In the genomic region with DNA sequence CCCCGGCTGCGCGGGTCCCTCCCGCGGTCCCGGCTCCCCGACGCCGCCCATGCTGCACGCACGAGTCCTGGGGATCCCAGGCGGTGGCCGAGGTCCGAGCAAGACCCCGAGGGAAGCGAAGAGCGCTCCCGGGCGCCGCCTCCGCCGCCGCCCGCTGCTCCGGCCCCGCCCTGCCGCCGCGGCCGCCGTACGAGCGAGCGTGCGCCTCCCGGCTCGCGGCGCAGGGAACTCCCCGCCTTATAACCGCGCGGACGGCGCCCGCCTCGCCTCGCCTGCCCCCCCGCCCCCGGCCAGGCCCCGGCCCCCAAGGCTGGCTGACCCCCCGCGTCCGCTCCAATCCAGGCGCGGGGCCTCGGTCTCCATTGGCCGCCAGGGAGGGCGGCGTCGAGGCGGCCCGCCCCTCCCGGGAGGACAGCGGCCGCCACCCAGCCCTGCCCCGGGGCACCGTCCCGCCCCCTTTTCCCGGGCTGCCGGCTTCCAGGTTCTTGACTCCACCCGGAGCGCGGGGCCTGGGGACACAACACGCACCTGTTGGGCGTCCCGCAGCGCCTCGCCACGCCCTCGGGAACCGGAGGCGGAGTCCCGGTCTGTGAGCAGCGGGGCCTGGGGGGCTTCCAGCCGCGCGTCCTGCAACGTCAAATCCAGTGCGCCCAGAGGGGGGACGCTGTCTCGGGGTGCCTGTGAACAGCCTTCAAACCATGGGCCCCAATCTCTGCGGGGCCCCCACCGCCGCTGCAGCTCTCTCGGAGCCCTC, we compare ENCODE assay signal across 8 cellular contexts. TPM values are rescaled to one million over a fixed set of nuclear protein-coding genes. Genes with fewer than 3 reads are reported as not detected.
DNase-seq lines count a peak whose midpoint lies in the region; ATAC-seq and TF ChIP-seq lines count a peak whose summit lies in the region.

A gene with protein sequence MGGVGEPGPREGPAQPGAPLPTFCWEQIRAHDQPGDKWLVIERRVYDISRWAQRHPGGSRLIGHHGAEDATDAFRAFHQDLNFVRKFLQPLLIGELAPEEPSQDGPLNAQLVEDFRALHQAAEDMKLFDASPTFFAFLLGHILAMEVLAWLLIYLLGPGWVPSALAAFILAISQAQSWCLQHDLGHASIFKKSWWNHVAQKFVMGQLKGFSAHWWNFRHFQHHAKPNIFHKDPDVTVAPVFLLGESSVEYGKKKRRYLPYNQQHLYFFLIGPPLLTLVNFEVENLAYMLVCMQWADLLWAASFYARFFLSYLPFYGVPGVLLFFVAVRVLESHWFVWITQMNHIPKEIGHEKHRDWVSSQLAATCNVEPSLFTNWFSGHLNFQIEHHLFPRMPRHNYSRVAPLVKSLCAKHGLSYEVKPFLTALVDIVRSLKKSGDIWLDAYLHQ (minus strand): TSS at position 215 of the 754 bp plus-strand sequence. CDS start 164 bp downstream, at position 51.

- H3K4me3 ChIP-seq in CD8-positive, alpha-beta memory T cell (ENCODE audit: low read length) = peak within 1 kb of the TSS; percentile 72
- H3K4me3 ChIP-seq in fibroblast of villous mesenchyme (ENCODE audit: low read depth, low read length) = peak within 1 kb of the TSS; percentile 63
- peak within 1 kb of the TSS; percentile 92 for H3K4me3 ChIP-seq in suprapubic skin

- H3K9me3 Mint-ChIP-seq in CD8-positive, alpha-beta memory T cell = no peaks in the 10 kb centered on the region
- no peaks in the 10 kb centered on the region for H3K9me3 Mint-ChIP-seq in natural killer cell treated with Interleukin-12 subunit alpha and Interleukin-12 subunit beta and Interleukin-15 and Interleukin-18, amount 100 ng/mL, for 72 hours

- H3K27ac ChIP-seq in CD8-positive, alpha-beta memory T cell (ENCODE audit: low read depth, low read length) = peak within 1 kb of the TSS; percentile 61
- H3K27ac ChIP-seq in suprapubic skin = peak within 1 kb of the TSS; percentile 87

- POLR2A ChIA-PET in CD8-positive, alpha-beta memory T cell (lab: Charles Lee) = interaction anchor here (1.5 kb wide), 1 partner anchor 77 kb away, joined by 3 read pairs; no protein-coding TSS in a partner anchor

- WGBS in suprapubic skin = 0% methylated on average over 26 of the region's 96 CpGs

- no peaks in the 10 kb centered on the region for H3K27me3 Mint-ChIP-seq in CD8-positive, alpha-beta memory T cell
- no peaks in the 10 kb centered on the region for H3K27me3 Mint-ChIP-seq in natural killer cell treated with Interleukin-12 subunit alpha and Interleukin-12 subunit beta and Interleukin-15 and Interleukin-18, amount 100 ng/mL, for 72 hours

- peak; percentile 49 for ATAC-seq in GM21367 (IDR thresholded peaks at IDR 0.05; ENCODE audit: unreplicated experiment)
- ATAC-seq in natural killer cell treated with Interleukin-12 subunit alpha and Interleukin-12 subunit beta and Interleukin-15 and Interleukin-18, amount 100 ng/mL, for 72 hours = peak; percentile 91 to 96

- H3K4me1 ChIP-seq in CD8-positive, alpha-beta memory T cell (ENCODE audit: insufficient read depth, low read length) = peaks cover 12% of the 10 kb centered on the region
- H3K4me1 ChIP-seq in suprapubic skin = peaks cover 19% of the 10 kb centered on the region

- no peak for TF ChIP-seq CTCF in fibroblast of villous mesenchyme (IDR thresholded peaks at IDR 0.05; ENCODE audit: insufficient read depth, low read depth, low read length)
- TF ChIP-seq CTCF in suprapubic skin (IDR thresholded peaks at IDR 0.05) = no peak

- no peaks in the 10 kb centered on the region for H3K36me3 Mint-ChIP-seq in CD8-positive, alpha-beta memory T cell
- no peaks in the 10 kb centered on the region for H3K36me3 Mint-ChIP-seq in natural killer cell treated with Interleukin-12 subunit alpha and Interleukin-12 subunit beta and Interleukin-15 and Interleukin-18, amount 100 ng/mL, for 72 hours

- H3K27me3 ChIP-seq in CD8-positive, alpha-beta memory T cell (ENCODE audit: insufficient read depth, low read length, poor library complexity, severe bottlenecking) = no peaks in the 10 kb centered on the region
- no peaks in the 10 kb centered on the region for H3K27me3 ChIP-seq in suprapubic skin

- CTCF ChIA-PET in CD8-positive, alpha-beta memory T cell (lab: Charles Lee) = interaction anchor here (1.2 to 3.1 kb wide), 5 partner anchors 7 to 217 kb away, joined by 3 to 18 read pairs (median 5); no protein-coding TSS in a partner anchor

- no peaks in the 10 kb centered on the region for H3K9me3 ChIP-seq in CD8-positive, alpha-beta memory T cell (ENCODE audit: low read length)
- no peaks in the 10 kb centered on the region for H3K9me3 ChIP-seq in suprapubic skin

- TF ChIP-seq EP300 in suprapubic skin (IDR thresholded peaks at IDR 0.05) = no peak

- TF ChIP-seq POLR2A in Raji (IDR thresholded peaks at IDR 0.05; ENCODE audit: insufficient read depth, low read depth, low read length) (peak; percentile 52), suprapubic skin (IDR thresholded peaks at IDR 0.05) (peak in 1 of 2 donors; percentile 56)

- H3K36me3 ChIP-seq in CD8-positive, alpha-beta memory T cell (ENCODE audit: insufficient read depth, low read length) = no peaks in the 10 kb centered on the region
- H3K36me3 ChIP-seq in suprapubic skin = peaks cover 8% of the 10 kb centered on the region

- peak; percentile 67 to 78 (median 70) for DNase-seq in CD8-positive, alpha-beta memory T cell
- DNase-seq in HuH-7.5 (ENCODE audit: low spot score) (peak; percentile 98), fibroblast of villous mesenchyme (ENCODE audit: low read depth) (peak; percentile 82), suprapubic skin (ENCODE audit: low spot score in 2 of 2) (peak; percentile 90 to 93)
- peak; percentile 42 for DNase-seq in activated gamma-delta T cell treated with anti-CD3 and anti-CD28 coated beads, Interleukin-2, amount 50 U/mL, for 16 hours (ENCODE audit: low read depth)
- peak; percentile 88 for DNase-seq in natural killer cell treated with Interleukin-12 subunit alpha and Interleukin-12 subunit beta and Interleukin-15 and Interleukin-18, amount 100 ng/mL, for 72 hours (ENCODE audit: low spot score)

- peak within 1 kb of the TSS; percentile 50 to 90 (median 80) for H3K27ac Mint-ChIP-seq in CD8-positive, alpha-beta memory T cell
- H3K27ac Mint-ChIP-seq in natural killer cell treated with Interleukin-12 subunit alpha and Interleukin-12 subunit beta and Interleukin-15 and Interleukin-18, amount 100 ng/mL, for 72 hours = peak within 1 kb of the TSS in 1 of 2 donors; percentile 53

- peak within 1 kb of the TSS; percentile 78 to 91 (median 84) for H3K4me3 Mint-ChIP-seq in CD8-positive, alpha-beta memory T cell
- H3K4me3 Mint-ChIP-seq in natural killer cell treated with Interleukin-12 subunit alpha and Interleukin-12 subunit beta and Interleukin-15 and Interleukin-18, amount 100 ng/mL, for 72 hours = peak within 1 kb of the TSS; percentile 65

- peaks cover 4 to 11% (median 4%) of the 10 kb centered on the region in 3 donors for H3K4me1 Mint-ChIP-seq in CD8-positive, alpha-beta memory T cell
- peaks cover 0 to 5% of the 10 kb centered on the region in 2 donors for H3K4me1 Mint-ChIP-seq in natural killer cell treated with Interleukin-12 subunit alpha and Interleukin-12 subunit beta and Interleukin-15 and Interleukin-18, amount 100 ng/mL, for 72 hours (ENCODE audit: low read depth in 2 of 2)

RNA-seq across cellular contexts. Expression of the gene that starts here (rescaled TPM):
- total RNA-seq in CD8-positive, alpha-beta memory T cell = 1 to 10 TPM; 5.8 to 7.7 TPM
- 2.6 TPM for polyA plus RNA-seq in CD8-positive, alpha-beta memory T cell
- total RNA-seq in fibroblast of villous mesenchyme = 94.7 and 126 TPM in 2 replicates
- total RNA-seq in natural killer cell treated with Interleukin-12 subunit alpha and Interleukin-12 subunit beta and Interleukin-15 and Interleukin-18, amount 100 ng/mL, for 72 hours = 10 to 100 TPM; 13.2 to 14.0 TPM
- total RNA-seq in suprapubic skin = 10 to 100 TPM; 12.7 to 24.7 (median 17.9) TPM

Comparison
In these comparisons a context has a peak if more than half of its experiments do, and no peak if none do; other contexts are left out.
1. Peak in every context shown above with its lines: DNase-seq, ATAC-seq, H3K4me3 ChIP-seq and H3K27ac ChIP-seq.
2. DNase-seq: peak in every context shown above with its lines; median percentile 98 in HuH-7.5; 92 in suprapubic skin; 88 in natural killer cell treated with Interleukin-12 subunit alpha and Interleukin-12 subunit beta and Interleukin-15 and Interleukin-18, amount 100 ng/mL, for 72 hours; 82 in fibroblast of villous mesenchyme; 70 in CD8-positive, alpha-beta memory T cell; 42 in activated gamma-delta T cell treated with anti-CD3 and anti-CD28 coated beads, Interleukin-2, amount 50 U/mL, for 16 hours.